Comparison of ENCODE assay signal across 10 cellular contexts in the genomic region with DNA sequence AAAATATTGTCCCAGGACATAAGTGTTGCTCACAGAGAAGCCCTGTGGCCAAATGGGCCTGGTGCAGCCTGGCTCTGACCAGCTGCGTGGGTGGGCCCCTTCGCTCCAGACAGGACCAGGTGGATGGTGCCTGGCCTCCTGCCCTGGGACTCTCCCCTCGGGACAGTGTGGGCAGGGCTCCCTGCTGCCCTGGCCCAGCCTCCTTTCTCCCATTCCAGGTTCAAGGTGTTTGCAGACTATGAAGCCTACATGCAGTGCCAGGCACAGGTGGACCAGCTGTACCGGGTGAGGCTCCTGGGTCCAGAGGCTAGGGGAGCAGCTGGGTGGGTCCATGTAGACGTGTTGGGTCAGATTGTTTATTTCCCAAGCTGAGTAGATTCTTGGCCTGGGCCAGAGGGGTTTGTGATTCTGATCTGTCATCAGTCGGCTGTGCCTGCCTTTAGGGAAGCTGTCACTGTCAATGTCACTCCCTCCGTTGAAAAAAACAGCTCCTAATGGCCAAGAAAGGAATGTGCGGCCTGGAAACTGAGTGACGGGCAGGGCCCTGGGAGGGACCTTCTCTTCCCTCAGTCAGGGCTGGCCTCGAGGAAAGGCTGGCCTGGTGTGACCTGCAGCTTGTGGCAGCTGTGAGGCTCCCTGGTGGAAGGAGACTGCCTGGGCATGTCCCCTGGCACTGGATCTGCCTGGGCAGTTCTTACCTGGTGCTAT. TPM values are rescaled to one million over a fixed set of nuclear protein-coding genes. Genes with fewer than 3 reads are reported as not detected.
DNase-seq lines count a peak whose midpoint lies in the region; ATAC-seq and TF ChIP-seq lines count a peak whose summit lies in the region.
"Had no signal": no experiment of that assay in that cellular context is flagged by ENCODE, and none has a peak within 500 bp of the region (broad histone marks: within the 10 kb centered on the region; RNA-seq: fewer than 3 reads in every experiment).

No MANE protein-coding gene starts in this region.

- H3K4me3 ChIP-seq in epithelial cell of esophagus (ENCODE audit: low read length) = no peak overlapping the region
- H3K4me3 ChIP-seq: MG63 had no signal

- TF ChIP-seq CTCF in natural killer cell (IDR thresholded peaks at IDR 0.05) (no peak), epithelial cell of esophagus (IDR thresholded peaks at IDR 0.05; ENCODE audit: insufficient read depth, low read depth, low read length, missing control alignments) (peak; percentile 15), endothelial cell (IDR thresholded peaks at IDR 0.05; ENCODE audit: unreplicated experiment) (no peak)

- H3K4me1 Mint-ChIP-seq in natural killer cell (peaks cover 0 to 4% of the 10 kb centered on the region in 2 donors), endothelial cell (ENCODE audit: unreplicated experiment) (no peaks in the 10 kb centered on the region)
- H3K4me1 Mint-ChIP-seq in natural killer cell treated with Interleukin-12 subunit alpha and Interleukin-12 subunit beta and Interleukin-15 and Interleukin-18, amount 100 ng/mL, for 72 hours (ENCODE audit: low read depth in 2 of 2) = peaks cover 0 to 3% of the 10 kb centered on the region in 2 donors

- H3K27ac Mint-ChIP-seq in natural killer cell (peak overlapping the region; percentile 38 to 51), endothelial cell (ENCODE audit: unreplicated experiment) (no peak overlapping the region)
- H3K27ac Mint-ChIP-seq in natural killer cell treated with Interleukin-12 subunit alpha and Interleukin-12 subunit beta and Interleukin-15 and Interleukin-18, amount 100 ng/mL, for 72 hours = no peak overlapping the region

- ATAC-seq in natural killer cell = no peak
- ATAC-seq in natural killer cell treated with Interleukin-12 subunit alpha and Interleukin-12 subunit beta and Interleukin-15 and Interleukin-18, amount 100 ng/mL, for 72 hours = no peak

- no peak overlapping the region for H3K4me3 Mint-ChIP-seq in natural killer cell
- no peak overlapping the region for H3K4me3 Mint-ChIP-seq in natural killer cell treated with Interleukin-12 subunit alpha and Interleukin-12 subunit beta and Interleukin-15 and Interleukin-18, amount 100 ng/mL, for 72 hours
- no peak overlapping the region for H3K4me3 Mint-ChIP-seq in endothelial cell (ENCODE audit: unreplicated experiment)
- H3K4me3 Mint-ChIP-seq: nephron had no signal

- H3K36me3 Mint-ChIP-seq in natural killer cell = no peaks in the 10 kb centered on the region
- H3K36me3 Mint-ChIP-seq in natural killer cell treated with Interleukin-12 subunit alpha and Interleukin-12 subunit beta and Interleukin-15 and Interleukin-18, amount 100 ng/mL, for 72 hours = no peaks in the 10 kb centered on the region
- peaks cover 7% of the 10 kb centered on the region for H3K36me3 Mint-ChIP-seq in endothelial cell (ENCODE audit: low read depth, unreplicated experiment)

- H3K9me3 Mint-ChIP-seq in natural killer cell (no peaks in the 10 kb centered on the region), endothelial cell (ENCODE audit: unreplicated experiment) (no peaks in the 10 kb centered on the region)
- H3K9me3 Mint-ChIP-seq in natural killer cell treated with Interleukin-12 subunit alpha and Interleukin-12 subunit beta and Interleukin-15 and Interleukin-18, amount 100 ng/mL, for 72 hours = no peaks in the 10 kb centered on the region
- H3K9me3 Mint-ChIP-seq: nephron had no signal

- intact Hi-C loops in natural killer cell (cut with micrococcal nuclease) = no loop called here

- H3K27me3 Mint-ChIP-seq in natural killer cell (ENCODE audit: low read depth in 2 of 2) (no peaks in the 10 kb centered on the region), endothelial cell (ENCODE audit: unreplicated experiment) (peaks cover 7% of the 10 kb centered on the region)
- H3K27me3 Mint-ChIP-seq in natural killer cell treated with Interleukin-12 subunit alpha and Interleukin-12 subunit beta and Interleukin-15 and Interleukin-18, amount 100 ng/mL, for 72 hours = no peaks in the 10 kb centered on the region

- DNase-seq in natural killer cell (no peak), epithelial cell of esophagus (ENCODE audit: low read depth) (peak; percentile 51), myocyte (ENCODE audit: low read depth) (peak; percentile 88), DMS79 treated with DMSO at 0.1 percent for 48 hours (lab: John Stamatoyannopoulos, UW) (no peak), COLO829 (ENCODE audit: low spot score) (no peak), endothelial cell (ENCODE audit: low spot score) (no peak), AML-193 (lab: John Stamatoyannopoulos, UW) (no peak)
- no peak for DNase-seq in natural killer cell treated with Interleukin-12 subunit alpha and Interleukin-12 subunit beta and Interleukin-15 and Interleukin-18, amount 100 ng/mL, for 72 hours (ENCODE audit: low spot score)
- DNase-seq: MG63 had no signal

RNA-seq across cellular contexts. Expression of gene PYGB, which starts 47.7 kb away (rescaled TPM):
- total RNA-seq in natural killer cell = 10 to 100 TPM; 39.4 to 55.4 (median 47.0) TPM
- 10 to 100 TPM; 35.9 to 40.4 TPM for total RNA-seq in natural killer cell treated with Interleukin-12 subunit alpha and Interleukin-12 subunit beta and Interleukin-15 and Interleukin-18, amount 100 ng/mL, for 72 hours
- total RNA-seq in myocyte = 48.9 and 55.6 TPM in 2 replicates
- 93.4 TPM for polyA plus RNA-seq in myocyte (2012)
- 57.9 TPM for total RNA-seq in endothelial cell (ENCODE audit: unreplicated experiment)

Comparison
In these comparisons a context has a peak if more than half of its experiments do, and no peak if none do; other contexts are left out.
1. H3K27ac Mint-ChIP-seq: peak in natural killer cell (2 of 2); none in natural killer cell treated with Interleukin-12 subunit alpha and Interleukin-12 subunit beta and Interleukin-15 and Interleukin-18, amount 100 ng/mL, for 72 hours (0 of 2) and endothelial cell (single experiment).
2. DNase-seq: peak in epithelial cell of esophagus (single experiment) and myocyte (single experiment); none in natural killer cell (single experiment), natural killer cell treated with Interleukin-12 subunit alpha and Interleukin-12 subunit beta and Interleukin-15 and Interleukin-18, amount 100 ng/mL, for 72 hours (single experiment), DMS79 treated with DMSO at 0.1 percent for 48 hours (single experiment), COLO829 (single experiment), endothelial cell (single experiment) and AML-193 (0 of 2).